Comparison of ENCODE assay signal across 9 cellular contexts in the genomic region with DNA sequence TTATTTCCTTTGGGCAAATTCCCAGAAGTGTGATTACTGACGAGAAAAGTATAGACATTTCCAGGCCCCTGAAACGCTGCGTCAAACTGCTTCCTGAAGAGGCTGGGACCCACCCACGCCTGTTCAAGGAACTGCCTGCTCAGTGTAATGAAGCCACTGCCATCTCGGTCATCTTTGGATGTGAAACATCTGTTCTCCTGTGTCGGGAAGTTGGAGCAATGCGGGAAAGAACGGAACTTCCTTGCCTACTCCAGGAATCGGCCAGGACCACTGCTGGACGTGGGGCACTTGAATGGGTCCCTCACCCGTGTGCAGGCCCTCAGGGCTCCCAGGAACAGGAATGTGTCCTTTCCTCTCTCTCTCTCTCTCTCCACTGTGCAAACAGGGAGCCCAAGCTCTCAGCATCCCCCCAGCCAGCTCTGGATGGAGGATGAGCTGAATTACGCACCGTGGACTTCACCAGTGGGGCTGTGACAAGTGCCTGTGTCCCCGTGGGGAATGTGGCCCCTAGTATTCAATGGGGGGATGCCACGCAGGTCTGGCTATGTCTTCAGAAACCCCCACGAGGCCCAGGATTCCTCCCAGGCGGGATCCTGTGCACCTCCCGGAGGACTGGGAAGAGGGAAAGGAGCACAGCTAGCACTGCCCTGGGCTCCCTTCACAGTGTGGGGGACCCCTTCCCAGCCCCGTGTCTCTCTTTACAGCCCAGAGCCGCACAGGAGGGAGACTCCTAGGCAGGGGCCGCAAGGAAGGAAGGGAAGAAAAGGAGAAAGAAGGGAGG. TPM values are rescaled to one million over a fixed set of nuclear protein-coding genes. Genes with fewer than 3 reads are reported as not detected.
A peak's percentile ranks its signal among the peaks of the same experiment; 100 is the strongest.
DNase-seq lines count a peak whose midpoint lies in the region; ATAC-seq and TF ChIP-seq lines count a peak whose summit lies in the region.
"Had no signal": no experiment of that assay in that cellular context is flagged by ENCODE, and none has a peak within 500 bp of the region (broad histone marks: within the 10 kb centered on the region; RNA-seq: fewer than 3 reads in every experiment).

No MANE protein-coding gene starts in this region.

- ATAC-seq in left lobe of liver, result peak; percentile 75
- ATAC-seq in GM19467 (IDR thresholded peaks at IDR 0.05; ENCODE audit: unreplicated experiment), result no peak
- no peak for ATAC-seq in GM21381 (IDR thresholded peaks at IDR 0.05; ENCODE audit: unreplicated experiment)
- ATAC-seq in HG03095 (IDR thresholded peaks at IDR 0.05; ENCODE audit: unreplicated experiment), result no peak

- WGBS in esophagus, 2 donors, result 70 to 72% methylated on average over 21 of the region's 21 CpGs
- WGBS in sigmoid colon, 2 donors, result 50 to 67% methylated on average over 21 of the region's 21 CpGs

- TF ChIP-seq EP300 in sigmoid colon (IDR thresholded peaks at IDR 0.05), result peak in 2 of 4 donors; percentile 42 to 65

- H3K9me3 ChIP-seq in esophagus (ENCODE audit: control insufficient read depth in 2 of 2, insufficient read depth in 1 of 2, low read depth in 1 of 2, low read length in 1 of 2) (no peaks in the 10 kb centered on the region), sigmoid colon (no peaks in the 10 kb centered on the region)

- TF ChIP-seq CTCF in sigmoid colon (IDR thresholded peaks at IDR 0.05), result no peak

- H3K4me1 ChIP-seq in esophagus (ENCODE audit: control insufficient read depth in 2 of 2, insufficient read depth in 2 of 2, low read length in 1 of 2) (no peaks in the 10 kb centered on the region), sigmoid colon (peaks cover 0 to 8% (median 0%) of the 10 kb centered on the region in 4 donors)

- H3K27ac ChIP-seq in esophagus (ENCODE audit: low read depth in 2 of 2, low read length in 1 of 2), result peak overlapping the region; percentile 9 to 38
- peak overlapping the region; percentile 57 to 64 (median 60) for H3K27ac ChIP-seq in sigmoid colon

- intact Hi-C loops in sigmoid colon (cut with DNase I), result no loop called here

- H3K27me3 ChIP-seq in esophagus (ENCODE audit: control insufficient read depth in 1 of 2, insufficient read depth in 2 of 2, low read length in 2 of 2) (no peaks in the 10 kb centered on the region), sigmoid colon (peaks cover 0 to 13% (median 8%) of the 10 kb centered on the region in 3 donors)

- DNase-seq in Daoy (ENCODE audit: low read depth), result peak; percentile 14
- no peak for DNase-seq in left lobe of liver (ENCODE audit: low spot score)
- DNase-seq in sigmoid colon, result peak; percentile 88
- no peak for DNase-seq in NCI-H128 (lab: John Stamatoyannopoulos, UW; ENCODE audit: unreplicated experiment)
- DNase-seq: KBM-7 had no signal

- H3K4me3 ChIP-seq in esophagus (ENCODE audit: low read depth in 1 of 2, low read length in 2 of 2) (no peak overlapping the region), sigmoid colon (no peak overlapping the region)

- no peak for TF ChIP-seq POLR2A in sigmoid colon (IDR thresholded peaks at IDR 0.05)

- H3K36me3 ChIP-seq in esophagus (ENCODE audit: control insufficient read depth in 2 of 2, insufficient read depth in 2 of 2, low read length in 1 of 2) (no peaks in the 10 kb centered on the region), sigmoid colon (no peaks in the 10 kb centered on the region)

RNA-seq across cellular contexts. Expression of a gene that starts 18.3 kb away (rescaled TPM):
- 22.9 and 33.4 TPM in 2 replicates for total RNA-seq in Daoy (2014; rRNA removed; shearing (Covaris generic))
- 10 to 100 TPM; 10.9 to 28.7 TPM for polyA plus RNA-seq in esophagus
- total RNA-seq in left lobe of liver, result 47.0 TPM
- total RNA-seq in sigmoid colon, result 10 to 100 TPM; 20.6 to 55.1 (median 39.9) TPM
- polyA plus RNA-seq in sigmoid colon, result 100 to 1,000 TPM; 176 to 307 (median 195) TPM

Comparison
In these comparisons a context has a peak if more than half of its experiments do, and no peak if none do; other contexts are left out.
1. DNase-seq: peak in Daoy (single experiment) and sigmoid colon (single experiment); none in left lobe of liver (single experiment) and NCI-H128 (single experiment).